In the genomic region with DNA sequence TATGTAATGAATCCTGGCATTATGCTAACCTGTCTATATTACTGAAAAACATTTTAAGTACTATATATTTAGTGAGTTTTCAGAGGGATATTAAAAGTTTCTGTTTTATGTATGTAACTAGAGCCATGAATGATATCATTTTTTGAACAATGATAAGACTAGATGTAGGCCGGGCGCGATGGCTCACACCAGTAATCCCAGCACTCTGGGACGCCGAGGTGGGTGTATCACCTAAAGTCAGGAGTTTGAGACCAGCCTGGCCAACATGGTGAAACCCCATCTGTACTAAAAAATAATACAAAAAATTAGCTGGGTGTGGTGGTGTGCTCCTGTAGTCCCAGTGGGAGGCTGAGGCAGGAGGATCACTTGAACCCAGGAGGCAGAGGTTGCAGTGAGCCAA, we compare ENCODE assay signal across 3 cellular contexts.
"Had no signal": no experiment of that assay in that cellular context is flagged by ENCODE, and none has a peak within 500 bp of the region (broad histone marks: within the 10 kb centered on the region; RNA-seq: fewer than 3 reads in every experiment).

No MANE protein-coding gene starts in this region.

- ATAC-seq: GM12878 had no signal

- DNase-seq: GDM1, GF-D8 had no signal

- H3K4me3 ChIP-seq: GM12878 had no signal
